Comparison of ENCODE assay signal across 3 cellular contexts in the genomic region with DNA sequence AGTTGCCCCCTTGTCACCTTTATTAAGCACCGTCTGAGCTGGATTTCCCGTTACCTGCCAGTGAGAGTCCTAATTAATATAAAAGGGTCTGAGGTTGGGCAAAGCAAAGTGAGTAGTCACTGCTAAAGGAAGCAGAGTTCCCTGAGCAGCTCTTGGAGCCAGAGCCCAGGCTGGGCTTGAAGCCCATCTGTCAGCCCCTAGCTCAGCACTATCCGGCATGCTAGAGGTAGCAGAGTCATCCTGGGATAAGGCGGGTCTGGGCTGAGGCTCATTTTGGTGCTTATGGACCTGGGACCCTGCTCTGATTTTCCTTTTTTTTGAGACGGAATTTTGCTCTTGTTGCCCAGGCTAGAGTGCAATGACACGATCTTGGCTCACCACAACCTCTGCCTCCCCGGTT.
A peak's percentile ranks its signal among the peaks of the same experiment; 100 is the strongest.
TF ChIP-seq lines count a peak whose summit lies in the region.

No MANE protein-coding gene starts in this region.

TF ChIP-seq in HCT116, 20 proteins besides CTCF, POLR2A, EP300 and RAD21:
- TF ChIP-seq, protein P1, sequence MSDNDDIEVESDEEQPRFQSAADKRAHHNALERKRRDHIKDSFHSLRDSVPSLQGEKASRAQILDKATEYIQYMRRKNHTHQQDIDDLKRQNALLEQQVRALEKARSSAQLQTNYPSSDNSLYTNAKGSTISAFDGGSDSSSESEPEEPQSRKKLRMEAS (IDR thresholded peaks at IDR 0.05) = no peak
- TF ChIP-seq, protein P2, sequence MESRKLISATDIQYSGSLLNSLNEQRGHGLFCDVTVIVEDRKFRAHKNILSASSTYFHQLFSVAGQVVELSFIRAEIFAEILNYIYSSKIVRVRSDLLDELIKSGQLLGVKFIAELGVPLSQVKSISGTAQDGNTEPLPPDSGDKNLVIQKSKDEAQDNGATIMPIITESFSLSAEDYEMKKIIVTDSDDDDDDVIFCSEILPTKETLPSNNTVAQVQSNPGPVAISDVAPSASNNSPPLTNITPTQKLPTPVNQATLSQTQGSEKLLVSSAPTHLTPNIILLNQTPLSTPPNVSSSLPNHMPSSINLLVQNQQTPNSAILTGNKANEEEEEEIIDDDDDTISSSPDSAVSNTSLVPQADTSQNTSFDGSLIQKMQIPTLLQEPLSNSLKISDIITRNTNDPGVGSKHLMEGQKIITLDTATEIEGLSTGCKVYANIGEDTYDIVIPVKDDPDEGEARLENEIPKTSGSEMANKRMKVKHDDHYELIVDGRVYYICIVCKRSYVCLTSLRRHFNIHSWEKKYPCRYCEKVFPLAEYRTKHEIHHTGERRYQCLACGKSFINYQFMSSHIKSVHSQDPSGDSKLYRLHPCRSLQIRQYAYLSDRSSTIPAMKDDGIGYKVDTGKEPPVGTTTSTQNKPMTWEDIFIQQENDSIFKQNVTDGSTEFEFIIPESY (IDR thresholded peaks at IDR 0.05; ENCODE audit: extremely low read depth, insufficient replicate concordance, low read length) = no peak
- peak; percentile 26; the same call in 1 of the 2 replicates for TF ChIP-seq POLR2AphosphoS5 (IDR thresholded peaks at IDR 0.05; ENCODE audit: low read depth, low read length)

TF ChIP-seq in K562, 482 proteins besides CTCF, POLR2A, EP300 and RAD21:
- TF ChIP-seq, protein P3, sequence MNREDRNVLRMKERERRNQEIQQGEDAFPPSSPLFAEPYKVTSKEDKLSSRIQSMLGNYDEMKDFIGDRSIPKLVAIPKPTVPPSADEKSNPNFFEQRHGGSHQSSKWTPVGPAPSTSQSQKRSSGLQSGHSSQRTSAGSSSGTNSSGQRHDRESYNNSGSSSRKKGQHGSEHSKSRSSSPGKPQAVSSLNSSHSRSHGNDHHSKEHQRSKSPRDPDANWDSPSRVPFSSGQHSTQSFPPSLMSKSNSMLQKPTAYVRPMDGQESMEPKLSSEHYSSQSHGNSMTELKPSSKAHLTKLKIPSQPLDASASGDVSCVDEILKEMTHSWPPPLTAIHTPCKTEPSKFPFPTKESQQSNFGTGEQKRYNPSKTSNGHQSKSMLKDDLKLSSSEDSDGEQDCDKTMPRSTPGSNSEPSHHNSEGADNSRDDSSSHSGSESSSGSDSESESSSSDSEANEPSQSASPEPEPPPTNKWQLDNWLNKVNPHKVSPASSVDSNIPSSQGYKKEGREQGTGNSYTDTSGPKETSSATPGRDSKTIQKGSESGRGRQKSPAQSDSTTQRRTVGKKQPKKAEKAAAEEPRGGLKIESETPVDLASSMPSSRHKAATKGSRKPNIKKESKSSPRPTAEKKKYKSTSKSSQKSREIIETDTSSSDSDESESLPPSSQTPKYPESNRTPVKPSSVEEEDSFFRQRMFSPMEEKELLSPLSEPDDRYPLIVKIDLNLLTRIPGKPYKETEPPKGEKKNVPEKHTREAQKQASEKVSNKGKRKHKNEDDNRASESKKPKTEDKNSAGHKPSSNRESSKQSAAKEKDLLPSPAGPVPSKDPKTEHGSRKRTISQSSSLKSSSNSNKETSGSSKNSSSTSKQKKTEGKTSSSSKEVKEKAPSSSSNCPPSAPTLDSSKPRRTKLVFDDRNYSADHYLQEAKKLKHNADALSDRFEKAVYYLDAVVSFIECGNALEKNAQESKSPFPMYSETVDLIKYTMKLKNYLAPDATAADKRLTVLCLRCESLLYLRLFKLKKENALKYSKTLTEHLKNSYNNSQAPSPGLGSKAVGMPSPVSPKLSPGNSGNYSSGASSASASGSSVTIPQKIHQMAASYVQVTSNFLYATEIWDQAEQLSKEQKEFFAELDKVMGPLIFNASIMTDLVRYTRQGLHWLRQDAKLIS (CRISPR knock-in tag; IDR thresholded peaks at IDR 0.05) = no peak
- TF ChIP-seq PHF8 (IDR thresholded peaks at IDR 0.05; ENCODE audit: borderline replicate concordance, low read length) (no peak), POLR2G (IDR thresholded peaks at IDR 0.05; ENCODE audit: low read depth, low read length) (0 out of 2 replicates have a peak, but pooled peaks have one; percentile 2), STAT5A (IDR thresholded peaks at IDR 0.05; ENCODE audit: borderline replicate concordance, low read length) (no peak), FOXJ3 (CRISPR knock-in tag; IDR thresholded peaks at IDR 0.05) (no peak), HEY1 (CRISPR knock-in tag; IDR thresholded peaks at IDR 0.05; ENCODE audit: borderline replicate concordance) (no peak), C11orf30 (IDR thresholded peaks at IDR 0.05; ENCODE audit: low read depth) (no peak), SUPT5H (IDR thresholded peaks at IDR 0.05) (no peak), POLR2AphosphoS2 (IDR thresholded peaks at IDR 0.05; ENCODE audit: low read length) (0 out of 2 replicates have a peak, but pooled peaks have one; percentile 7)
- TF ChIP-seq, protein P4, sequence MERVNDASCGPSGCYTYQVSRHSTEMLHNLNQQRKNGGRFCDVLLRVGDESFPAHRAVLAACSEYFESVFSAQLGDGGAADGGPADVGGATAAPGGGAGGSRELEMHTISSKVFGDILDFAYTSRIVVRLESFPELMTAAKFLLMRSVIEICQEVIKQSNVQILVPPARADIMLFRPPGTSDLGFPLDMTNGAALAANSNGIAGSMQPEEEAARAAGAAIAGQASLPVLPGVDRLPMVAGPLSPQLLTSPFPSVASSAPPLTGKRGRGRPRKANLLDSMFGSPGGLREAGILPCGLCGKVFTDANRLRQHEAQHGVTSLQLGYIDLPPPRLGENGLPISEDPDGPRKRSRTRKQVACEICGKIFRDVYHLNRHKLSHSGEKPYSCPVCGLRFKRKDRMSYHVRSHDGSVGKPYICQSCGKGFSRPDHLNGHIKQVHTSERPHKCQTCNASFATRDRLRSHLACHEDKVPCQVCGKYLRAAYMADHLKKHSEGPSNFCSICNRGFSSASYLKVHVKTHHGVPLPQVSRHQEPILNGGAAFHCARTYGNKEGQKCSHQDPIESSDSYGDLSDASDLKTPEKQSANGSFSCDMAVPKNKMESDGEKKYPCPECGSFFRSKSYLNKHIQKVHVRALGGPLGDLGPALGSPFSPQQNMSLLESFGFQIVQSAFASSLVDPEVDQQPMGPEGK (CRISPR knock-in tag; IDR thresholded peaks at IDR 0.05; ENCODE audit: borderline replicate concordance) = no peak

TF ChIP-seq in neural cell, 6 proteins besides CTCF, POLR2A, EP300 and RAD21:
- TF ChIP-seq, protein P5, sequence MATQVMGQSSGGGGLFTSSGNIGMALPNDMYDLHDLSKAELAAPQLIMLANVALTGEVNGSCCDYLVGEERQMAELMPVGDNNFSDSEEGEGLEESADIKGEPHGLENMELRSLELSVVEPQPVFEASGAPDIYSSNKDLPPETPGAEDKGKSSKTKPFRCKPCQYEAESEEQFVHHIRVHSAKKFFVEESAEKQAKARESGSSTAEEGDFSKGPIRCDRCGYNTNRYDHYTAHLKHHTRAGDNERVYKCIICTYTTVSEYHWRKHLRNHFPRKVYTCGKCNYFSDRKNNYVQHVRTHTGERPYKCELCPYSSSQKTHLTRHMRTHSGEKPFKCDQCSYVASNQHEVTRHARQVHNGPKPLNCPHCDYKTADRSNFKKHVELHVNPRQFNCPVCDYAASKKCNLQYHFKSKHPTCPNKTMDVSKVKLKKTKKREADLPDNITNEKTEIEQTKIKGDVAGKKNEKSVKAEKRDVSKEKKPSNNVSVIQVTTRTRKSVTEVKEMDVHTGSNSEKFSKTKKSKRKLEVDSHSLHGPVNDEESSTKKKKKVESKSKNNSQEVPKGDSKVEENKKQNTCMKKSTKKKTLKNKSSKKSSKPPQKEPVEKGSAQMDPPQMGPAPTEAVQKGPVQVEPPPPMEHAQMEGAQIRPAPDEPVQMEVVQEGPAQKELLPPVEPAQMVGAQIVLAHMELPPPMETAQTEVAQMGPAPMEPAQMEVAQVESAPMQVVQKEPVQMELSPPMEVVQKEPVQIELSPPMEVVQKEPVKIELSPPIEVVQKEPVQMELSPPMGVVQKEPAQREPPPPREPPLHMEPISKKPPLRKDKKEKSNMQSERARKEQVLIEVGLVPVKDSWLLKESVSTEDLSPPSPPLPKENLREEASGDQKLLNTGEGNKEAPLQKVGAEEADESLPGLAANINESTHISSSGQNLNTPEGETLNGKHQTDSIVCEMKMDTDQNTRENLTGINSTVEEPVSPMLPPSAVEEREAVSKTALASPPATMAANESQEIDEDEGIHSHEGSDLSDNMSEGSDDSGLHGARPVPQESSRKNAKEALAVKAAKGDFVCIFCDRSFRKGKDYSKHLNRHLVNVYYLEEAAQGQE (IDR thresholded peaks at IDR 0.05; ENCODE audit: borderline replicate concordance) = no peak
- peak; percentile 16 for TF ChIP-seq POLR2AphosphoS5 (IDR thresholded peaks at IDR 0.05)
